Comparison of ENCODE assay signal across 23 cellular contexts in genomic region chr1:36927826-36928225, GRCh38.
"Had no signal": no experiment of that assay in that cellular context is flagged by ENCODE, and none has a peak within 500 bp of the region (broad histone marks: within the 10 kb centered on the region; RNA-seq: fewer than 3 reads in every experiment).

No MANE protein-coding gene starts in this region.

- H3K36me3 ChIP-seq: SJSA1 had no signal

- H3K4me1 ChIP-seq: SJSA1 had no signal

- DNase-seq: Kasumi-1, KG1, MM.1S, NCI-H1092 treated with DMSO at 0.1 percent for 48 hours, NCI-H1436, NCI-H187, NCI-H2029, NCI-H2081 treated with DMSO at 0.1 percent for 48 hours, NCI-H2171 treated with DMSO at 0.1 percent for 48 hours, NCI-H226, NCI-H446, NCI-H510A, NCI-H524 treated with DMSO at 0.1 percent for 48 hours, NCI-H69, NCI-H774, Right ventricle myocardium superior, RPMI8226, SIG-M5 had no signal

- FAIRE-seq: HTR-8/SVneo, RCC 7860 had no signal

- H3K4me3 ChIP-seq: SJSA1, SK-N-MC had no signal

- H3K27ac ChIP-seq: HL-60, SJSA1, SK-N-MC had no signal

- H3K9me3 ChIP-seq: SJSA1 had no signal
